In the genomic region with DNA sequence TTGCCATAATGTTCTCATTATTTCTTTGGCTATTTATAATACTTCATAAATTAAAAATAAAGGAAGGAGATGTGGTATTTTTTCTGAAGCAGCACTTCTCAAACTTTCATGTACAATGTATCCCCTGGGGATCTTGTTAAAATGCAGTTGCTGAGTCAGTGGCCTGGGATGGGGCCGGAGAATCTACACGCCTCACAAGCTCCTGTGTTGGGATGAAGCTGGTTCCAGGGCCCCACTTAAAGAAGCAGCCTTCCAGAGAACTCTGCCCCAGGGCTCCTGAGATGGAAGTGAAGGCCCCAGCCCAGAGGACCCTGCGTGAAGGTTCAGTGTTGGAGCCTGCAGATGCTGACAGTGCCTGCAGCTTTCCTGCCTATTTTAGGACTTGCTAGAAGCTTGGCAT, we compare ENCODE assay signal across 15 cellular contexts. TPM values are rescaled to one million over a fixed set of nuclear protein-coding genes. Genes with fewer than 3 reads are reported as not detected.
DNase-seq lines count a peak whose midpoint lies in the region; ATAC-seq and TF ChIP-seq lines count a peak whose summit lies in the region.
"Had no signal": no experiment of that assay in that cellular context is flagged by ENCODE, and none has a peak within 500 bp of the region (broad histone marks: within the 10 kb centered on the region; RNA-seq: fewer than 3 reads in every experiment).

No MANE protein-coding gene starts in this region.

- H3K9me3 ChIP-seq in SJCRH30 (replicated peaks) = no peaks in the 10 kb centered on the region
- no peaks in the 10 kb centered on the region for H3K9me3 ChIP-seq in fibroblast of lung (ENCODE audit: control insufficient read depth, insufficient read depth, low read depth, low read length)
- H3K9me3 ChIP-seq: SJSA1 had no signal

- H3K4me1 ChIP-seq in SJCRH30 (no peaks in the 10 kb centered on the region), fibroblast of lung (ENCODE audit: control insufficient read depth, extremely low read depth, insufficient read depth, low read length) (peaks cover 2% of the 10 kb centered on the region)
- H3K4me1 ChIP-seq: SJSA1 had no signal

- no peaks in the 10 kb centered on the region for H3K36me3 ChIP-seq in SJCRH30
- H3K36me3 ChIP-seq in fibroblast of lung (ENCODE audit: control insufficient read depth, insufficient read depth, low read length) = no peaks in the 10 kb centered on the region
- H3K36me3 ChIP-seq: SJSA1 had no signal

- no peak overlapping the region for H3K27ac ChIP-seq in SJCRH30
- no peak overlapping the region for H3K27ac ChIP-seq in fibroblast of lung (ENCODE audit: insufficient read depth, low read length)
- H3K27ac ChIP-seq: SJSA1 had no signal

- ATAC-seq in GM21381 (IDR thresholded peaks at IDR 0.05; ENCODE audit: unreplicated experiment) = no peak
- ATAC-seq: K562 had no signal

- H2AFZ ChIP-seq in fibroblast of lung (ENCODE audit: low read length) = no peak overlapping the region

- H3K4me2 ChIP-seq in fibroblast of lung (ENCODE audit: extremely low read depth, insufficient read depth, low read length) = no peak overlapping the region

- H3K27me3 ChIP-seq in SJCRH30 (peaks cover 5% of the 10 kb centered on the region; the same call in 1 of the 2 replicates), fibroblast of lung (ENCODE audit: control insufficient read depth, insufficient read depth, low read length) (no peaks in the 10 kb centered on the region)

- DNase-seq in EH (ENCODE audit: low read depth) (peak; percentile 34), SJCRH30 (peak; percentile 27 to 30), fibroblast of lung (ENCODE audit: low read depth in 2 of 2) (peak; percentile 12 to 25), smooth muscle cell of the brain vasculature (ENCODE audit: low read depth, low spot score) (peak; percentile 46), DMS79 (lab: John Stamatoyannopoulos, UW) (no peak)
- no peak for DNase-seq in stimulated activated naive CD4-positive, alpha-beta T cell treated with Interleukin-2 at 50 U/mL for 16 hours (lab: John Stamatoyannopoulos, UW)
- DNase-seq: activated CD4-positive, CD25-positive, alpha-beta regulatory T cell; COR-L47; NCI-H187; NCI-H774; retina; stimulated activated CD4-positive, alpha-beta T cell treated with anti-CD3 and anti-CD28 coated beads, Interleukin-4, amount 100 ng/mL, for 4 hours had no signal

- no peak overlapping the region for H3K9ac ChIP-seq in fibroblast of lung (ENCODE audit: insufficient read depth, low read length)

- H4K20me1 ChIP-seq in fibroblast of lung (ENCODE audit: control insufficient read depth, extremely low read depth, insufficient read depth, low read length) = no peaks in the 10 kb centered on the region

- H3K4me3 ChIP-seq in SJCRH30 (no peak overlapping the region), fibroblast of lung (replicated peaks in 1 of 4; ENCODE audit: control extremely low read depth in 1 of 4, insufficient read depth in 1 of 4, low read depth in 3 of 4, low read length in 4 of 4) (no peak overlapping the region)
- H3K4me3 ChIP-seq: K562, SJSA1 had no signal

- TF ChIP-seq CTCF in fibroblast of lung (conservative IDR thresholded peaks at IDR 0.05 in 1 of 2, IDR thresholded peaks at IDR 0.05 in 1 of 2; ENCODE audit: low read depth in 1 of 2, low read length in 2 of 2) = no peak

- no peaks in the 10 kb centered on the region for H3K79me2 ChIP-seq in fibroblast of lung (ENCODE audit: control insufficient read depth, insufficient read depth, low read length)

RNA-seq across cellular contexts. Expression of a gene that starts 40.1 kb away (rescaled TPM):
- 19.1 and 21.1 TPM in 2 replicates for total RNA-seq in SJCRH30 (2014; rRNA removed; shearing (Covaris generic))
- 11.0 and 17.5 TPM in 2 replicates for total RNA-seq in fibroblast of lung
- 12.1 and 16.2 TPM in 2 replicates for polyA plus RNA-seq in fibroblast of lung
- polyA plus RNA-seq in fibroblast of lung (2012) = 8.4 and 8.9 TPM in 2 replicates
- polyA minus RNA-seq in fibroblast of lung (ENCODE audit: low replicate concordance) = 21.9 and 42.7 TPM in 2 replicates

Comparison
In these comparisons a context has a peak if more than half of its experiments do, and no peak if none do; other contexts are left out.
1. DNase-seq: peak in EH (single experiment), SJCRH30 (2 of 2), fibroblast of lung (2 of 2) and smooth muscle cell of the brain vasculature (single experiment); none in DMS79 (single experiment) and stimulated activated naive CD4-positive, alpha-beta T cell treated with Interleukin-2 at 50 U/mL for 16 hours (single experiment).